In the genomic region with DNA sequence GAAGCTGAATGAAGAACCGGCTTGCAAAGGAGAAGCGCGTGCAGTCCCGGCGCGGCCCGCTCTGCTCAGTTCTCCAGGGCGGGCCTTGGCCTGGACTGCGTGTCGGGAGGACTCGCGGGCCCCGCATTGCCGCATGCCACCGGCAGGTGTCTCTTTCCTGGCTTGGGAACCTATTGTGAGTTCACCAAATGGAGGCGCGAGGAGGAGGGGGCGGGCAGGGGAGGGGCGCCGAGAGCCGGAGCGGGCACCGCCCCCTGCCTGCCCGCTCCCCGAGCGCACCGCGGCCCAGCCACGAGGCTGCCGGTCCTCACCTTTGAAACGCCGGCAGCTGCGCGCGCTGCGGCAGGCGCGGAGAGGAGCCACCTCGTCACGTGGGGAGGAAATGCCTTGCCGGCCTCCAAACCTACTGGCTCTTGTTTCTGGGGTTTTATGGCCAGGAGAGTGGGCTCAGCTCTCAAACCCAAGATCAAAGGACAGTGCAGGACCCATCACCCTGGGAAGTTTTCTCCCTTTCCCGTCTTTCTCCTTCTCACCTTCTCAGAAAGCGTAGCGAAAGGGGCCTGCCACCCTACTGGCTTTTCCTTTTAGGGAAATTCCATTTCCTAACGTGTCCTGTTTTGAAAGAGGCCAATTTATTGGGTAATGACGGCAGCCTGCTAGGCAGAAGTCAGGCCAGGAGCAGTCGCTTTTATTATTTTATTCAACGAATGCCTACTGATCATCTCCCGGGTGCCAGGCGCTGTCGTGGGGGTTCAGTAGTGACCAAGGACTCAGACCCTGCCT, we compare ENCODE assay signal across 8 cellular contexts. TPM values are rescaled to one million over a fixed set of nuclear protein-coding genes. Genes with fewer than 3 reads are reported as not detected.
DNase-seq lines count a peak whose midpoint lies in the region; ATAC-seq and TF ChIP-seq lines count a peak whose summit lies in the region.

No MANE protein-coding gene starts in this region.

- H3K4me1 ChIP-seq in left ventricle myocardium inferior = peaks cover 24% of the 10 kb centered on the region
- H3K4me1 ChIP-seq in upper lobe of right lung = peaks cover 7% of the 10 kb centered on the region

- H3K9me3 ChIP-seq in left ventricle myocardium inferior (replicated peaks) = no peaks in the 10 kb centered on the region
- no peaks in the 10 kb centered on the region for H3K9me3 ChIP-seq in upper lobe of right lung

- ATAC-seq in GM19438 (IDR thresholded peaks at IDR 0.05; ENCODE audit: low read depth, unreplicated experiment) (peak; percentile 81), HG03571 (IDR thresholded peaks at IDR 0.05; ENCODE audit: unreplicated experiment) (peak; percentile 86), upper lobe of right lung (peak; percentile 98)

- intact Hi-C loops in CD14-positive monocyte (cut with micrococcal nuclease) (loop anchor here in 1 of 2 donors (5.0 to 10.0 kb wide), 3 partner anchors 34 to 104 kb away; partner anchors contain the start of gene KATNAL1), left ventricle myocardium inferior (cut with micrococcal nuclease) (no loop called here), upper lobe of right lung (cut with DNase I) (no loop called here)

- H3K27ac Mint-ChIP-seq in CD14-positive monocyte (peak overlapping the region; percentile 97 to 100 (median 98)), progenitor cell of endocrine pancreas (peak overlapping the region; percentile 84)

- DNase-seq in CD14-positive monocyte (ENCODE audit: low spot score) (peak; percentile 93), T follicular helper cell (ENCODE audit: low read depth) (peak; percentile 86), amniotic stem cell (lab: John Stamatoyannopoulos, UW) (peak; percentile 33), left ventricle myocardium inferior (peak; percentile 95), progenitor cell of endocrine pancreas (ENCODE audit: low spot score, unreplicated experiment) (peak; percentile 94), upper lobe of right lung (peak; percentile 98)

- H3K36me3 ChIP-seq in left ventricle myocardium inferior (no peaks in the 10 kb centered on the region), upper lobe of right lung (no peaks in the 10 kb centered on the region)

- H3K27me3 ChIP-seq in left ventricle myocardium inferior (ENCODE audit: low read depth) (no peaks in the 10 kb centered on the region), upper lobe of right lung (no peaks in the 10 kb centered on the region)

- H3K4me3 ChIP-seq in left ventricle myocardium inferior (peak overlapping the region; percentile 60), upper lobe of right lung (peak overlapping the region; percentile 55)

- peak overlapping the region; percentile 81 to 92 for H3K4me3 Mint-ChIP-seq in CD14-positive monocyte
- H3K4me3 Mint-ChIP-seq in progenitor cell of endocrine pancreas (ENCODE audit: low read depth) = peak overlapping the region; percentile 70

- H3K9me3 Mint-ChIP-seq in CD14-positive monocyte = peaks cover 0 to 3% (median 0%) of the 10 kb centered on the region in 7 donors
- no peaks in the 10 kb centered on the region for H3K9me3 Mint-ChIP-seq in progenitor cell of endocrine pancreas (ENCODE audit: low read depth)

- H3K4me1 Mint-ChIP-seq in CD14-positive monocyte (peaks cover 36% of the 10 kb centered on the region), progenitor cell of endocrine pancreas (ENCODE audit: low read depth) (peaks cover 9% of the 10 kb centered on the region)

- TF ChIP-seq CTCF in CD14-positive monocyte (IDR thresholded peaks at IDR 0.05) (peak; percentile 82), left ventricle myocardium inferior (IDR thresholded peaks at IDR 0.05; ENCODE audit: borderline replicate concordance) (peak; percentile 85), progenitor cell of endocrine pancreas (IDR thresholded peaks at IDR 0.05; ENCODE audit: unreplicated experiment) (peak; percentile 74), upper lobe of right lung (IDR thresholded peaks at IDR 0.05) (peak; percentile 76)

- peaks cover 0 to 1% (median 0%) of the 10 kb centered on the region in 3 donors for H3K27me3 Mint-ChIP-seq in CD14-positive monocyte (ENCODE audit: low read depth in 3 of 3)
- H3K27me3 Mint-ChIP-seq in progenitor cell of endocrine pancreas = peaks cover 48% of the 10 kb centered on the region

- H3K36me3 Mint-ChIP-seq in CD14-positive monocyte = no peaks in the 10 kb centered on the region
- H3K36me3 Mint-ChIP-seq in progenitor cell of endocrine pancreas (ENCODE audit: insufficient read depth) = no peaks in the 10 kb centered on the region

- H3K27ac ChIP-seq in left ventricle myocardium inferior (replicated peaks) (peak overlapping the region; percentile 81), upper lobe of right lung (peak overlapping the region; percentile 88)

RNA-seq across cellular contexts. Expression of gene UBE2L5, which starts 13.8 kb away (rescaled TPM):
- polyA plus RNA-seq in CD14-positive monocyte = not detected
- total RNA-seq in left ventricle myocardium inferior = not detected
- total RNA-seq in progenitor cell of endocrine pancreas = not detected in 2 replicates
- not detected for total RNA-seq in upper lobe of right lung

RNA-seq across cellular contexts. Expression of gene HMGB1, which starts 57.2 kb away (rescaled TPM):
- polyA plus RNA-seq in CD14-positive monocyte = 100 to 1,000 TPM; 430 to 489 TPM
- total RNA-seq in left ventricle myocardium inferior (161 TPM), progenitor cell of endocrine pancreas (441 TPM in 2 replicates), upper lobe of right lung (224 TPM)

Comparison
In these comparisons a context has a peak if more than half of its experiments do, and no peak if none do; other contexts are left out.
1. Peak in every context shown above with its lines: DNase-seq, ATAC-seq, H3K4me3 ChIP-seq and H3K27ac ChIP-seq.
2. DNase-seq: peak in every context shown above with its lines; median percentile 98 in upper lobe of right lung; 95 in left ventricle myocardium inferior; 94 in progenitor cell of endocrine pancreas; 93 in CD14-positive monocyte; 86 in T follicular helper cell; 33 in amniotic stem cell.